ENCODE assay signal across 27 cellular contexts in the genomic region with DNA sequence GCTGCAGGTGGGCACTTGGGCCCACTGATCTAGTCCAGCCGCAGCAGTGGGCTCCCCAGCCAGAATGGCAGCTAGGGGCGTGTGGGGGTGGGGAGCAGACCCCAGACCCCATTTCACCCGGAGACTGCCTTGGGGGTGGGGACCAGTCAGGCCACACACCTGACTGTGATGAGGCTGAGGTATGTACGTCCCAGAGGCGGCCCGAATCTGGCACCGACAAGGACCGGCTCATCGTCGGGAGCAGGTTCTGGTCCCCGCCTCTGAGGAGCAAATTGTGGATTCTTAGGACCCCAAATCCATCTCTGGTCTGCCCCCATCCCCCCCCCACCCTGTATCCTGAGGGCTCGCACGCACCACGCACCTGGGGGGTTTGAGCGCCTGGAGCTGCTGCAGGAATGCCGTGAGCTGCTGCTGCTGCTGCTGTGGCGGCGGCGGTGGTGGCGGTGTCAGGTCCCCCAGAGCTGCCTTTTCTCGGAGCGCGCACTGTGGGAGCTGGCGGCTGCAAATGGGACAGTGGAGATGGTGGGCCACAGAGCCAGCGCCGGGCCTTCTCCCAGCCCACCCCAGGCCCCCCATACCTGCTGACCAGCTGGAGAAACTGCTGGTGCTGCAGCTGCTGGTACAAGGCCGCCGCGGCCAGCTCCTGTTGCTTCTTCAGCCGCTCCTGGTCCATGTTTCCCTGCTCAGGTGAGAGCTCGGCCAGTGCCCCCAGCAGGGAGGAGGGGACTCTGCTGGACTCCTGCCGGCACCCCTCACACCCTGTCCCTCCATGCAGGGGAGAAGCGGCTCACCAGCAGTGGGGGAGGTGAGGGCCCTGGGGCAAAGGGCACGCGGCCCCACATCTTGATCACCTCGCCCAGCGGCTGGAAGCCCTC. TPM values are rescaled to one million over a fixed set of nuclear protein-coding genes. Genes with fewer than 3 reads are reported as not detected.
DNase-seq lines count a peak whose midpoint lies in the region; ATAC-seq, FAIRE-seq and TF ChIP-seq lines count a peak whose summit lies in the region.
"Had no signal": no experiment of that assay in that cellular context is flagged by ENCODE, and none has a peak within 500 bp of the region (broad histone marks: within the 10 kb centered on the region; RNA-seq: fewer than 3 reads in every experiment).

No MANE protein-coding gene starts in this region.

- H3K9me2 ChIP-seq in SK-N-SH: no peaks in the 10 kb centered on the region

- no peak for TF ChIP-seq RAD21 in SK-N-SH (IDR thresholded peaks at IDR 0.05; ENCODE audit: low read length)
- no peak for TF ChIP-seq RAD21 in K562 (CRISPR knock-in tag; conservative IDR thresholded peaks at IDR 0.05 in 1 of 2, IDR thresholded peaks at IDR 0.05 in 1 of 2)

- H2AFZ ChIP-seq in SK-N-SH (ENCODE audit: low read depth) (no peak overlapping the region), K562 (ENCODE audit: low read depth, low read length) (no peak overlapping the region)
- H2AFZ ChIP-seq: GM23248 had no signal

- H3K9me1 ChIP-seq in K562 (ENCODE audit: control insufficient read depth, insufficient read depth, low read length): no peaks in the 10 kb centered on the region

- H4K20me1 ChIP-seq in SK-N-SH (ENCODE audit: insufficient read depth) (peaks cover 34% of the 10 kb centered on the region), K562 (replicated peaks; ENCODE audit: control insufficient read depth, insufficient read depth, low read length) (peaks cover 17% of the 10 kb centered on the region; the same call in 1 of the 2 replicates)

- H3K4me3 Mint-ChIP-seq in neural crest cell: peak overlapping the region; percentile 72
- H3K4me3 Mint-ChIP-seq in naive thymus-derived CD4-positive, alpha-beta T cell: no peak overlapping the region

- no peak overlapping the region for H3K4me2 ChIP-seq in SK-N-SH
- no peak overlapping the region for H3K4me2 ChIP-seq in K562 (ENCODE audit: insufficient read depth, low read length)
- H3K4me2 ChIP-seq: BLaER1 treated with 17β-estradiol and CSF1 and Interleukin-3, amounts not matched to agents 10 nM and 100 nM had no signal

- H3K36me3 Mint-ChIP-seq in neural crest cell (ENCODE audit: low read depth): peaks cover 3% of the 10 kb centered on the region
- peaks cover 0 to 10% (median 0%) of the 10 kb centered on the region in 5 donors for H3K36me3 Mint-ChIP-seq in naive thymus-derived CD4-positive, alpha-beta T cell

- TF ChIP-seq EP300 in SK-N-SH (IDR thresholded peaks at IDR 0.05; ENCODE audit: borderline replicate concordance in 1 of 2, low read depth in 1 of 2, low read length in 1 of 2) (no peak), K562 (IDR thresholded peaks at IDR 0.05; ENCODE audit: low read length) (no peak)

- no peak overlapping the region for H3K9ac ChIP-seq in SK-N-SH
- 0 out of 4 replicates have a peak overlapping the region, but pooled peaks of 1 of the 2 experiments have one; percentile 15 for H3K9ac ChIP-seq in K562 (ENCODE audit: insufficient read depth in 1 of 2, low read depth in 2 of 2, low read length in 2 of 2)
- H3K9ac ChIP-seq: BLaER1 treated with 17β-estradiol and CSF1 and Interleukin-3, amounts not matched to agents 10 nM and 100 nM; GM23248 had no signal

- H3K79me2 ChIP-seq in SK-N-SH (ENCODE audit: insufficient read depth) (peaks cover 12% of the 10 kb centered on the region), K562 (ENCODE audit: control insufficient read depth, insufficient read depth, low read length) (peaks cover 8% of the 10 kb centered on the region)

- H3K36me3 ChIP-seq in SK-N-SH (replicated peaks in 1 of 2; ENCODE audit: control insufficient read depth in 1 of 2, insufficient read depth in 2 of 2, low read length in 1 of 2): peaks cover 30 to 99% of the 10 kb centered on the region in 2 experiments
- peaks cover 100% of the 10 kb centered on the region; the same call in 2 of the 3 replicates for H3K36me3 ChIP-seq in K562 (ENCODE audit: control insufficient read depth, insufficient read depth, low read length)
- peaks cover 0 to 98% (median 11%) of the 10 kb centered on the region in 3 experiments for H3K36me3 ChIP-seq in naive thymus-derived CD4-positive, alpha-beta T cell (ENCODE audit: control insufficient read depth in 2 of 3, insufficient read depth in 3 of 3, low read length in 3 of 3)

- no peaks in the 10 kb centered on the region for H3K27me3 ChIP-seq in SK-N-SH (ENCODE audit: insufficient read depth)
- no peaks in the 10 kb centered on the region for H3K27me3 ChIP-seq in K562 (ENCODE audit: control insufficient read depth in 2 of 2, insufficient read depth in 2 of 2, low read length in 2 of 2)
- no peaks in the 10 kb centered on the region for H3K27me3 ChIP-seq in naive thymus-derived CD4-positive, alpha-beta T cell (ENCODE audit: control insufficient read depth in 2 of 2, insufficient read depth in 2 of 2, low read length in 2 of 2)
- H3K27me3 ChIP-seq: BLaER1 treated with 17β-estradiol and CSF1 and Interleukin-3, amounts not matched to agents 10 nM and 100 nM had no signal

- intact Hi-C loops in K562 (cut with micrococcal nuclease): no loop called here
- intact Hi-C loops in naive thymus-derived CD4-positive, alpha-beta T cell (cut with micrococcal nuclease): no loop called here

- H3K27me3 Mint-ChIP-seq in neural crest cell (ENCODE audit: low read depth): no peaks in the 10 kb centered on the region
- H3K27me3 Mint-ChIP-seq in naive thymus-derived CD4-positive, alpha-beta T cell: no peaks in the 10 kb centered on the region
- H3K27me3 Mint-ChIP-seq: CD4-positive, alpha-beta memory T cell had no signal

- CTCF ChIA-PET in SK-N-SH (lab: Yijun Ruan, JAX): interaction anchor here (0.9 to 10.5 kb wide), 9 partner anchors 9 to 169 kb away, joined by 3 to 227 read pairs (median 5); a partner anchor contains a TSS
- CTCF ChIA-PET in K562 (lab: Yijun Ruan, JAX; ENCODE audit: low intra/inter-chr PET ratio): no interaction called here
- CTCF ChIA-PET in naive thymus-derived CD4-positive, alpha-beta T cell (lab: Charles Lee): interaction anchor here (0.6 to 1.4 kb wide), 2 partner anchors 7 to 12 kb away, joined by 4 to 9 read pairs; no protein-coding TSS in a partner anchor

- DNase-seq in SK-N-SH (peak; percentile 44), K562 (ENCODE audit: extremely low read depth in 1 of 4, low spot score in 3 of 4) (peak in 1 of 4 experiments; percentile 12), neural crest cell (ENCODE audit: low read depth, low spot score) (no peak)
- no peak for DNase-seq in activated CD4-positive, CD25-positive, alpha-beta regulatory T cell (lab: John Stamatoyannopoulos, UW)
- DNase-seq in naive thymus-derived CD4-positive, alpha-beta T cell: no peak
- no peak for DNase-seq in stimulated activated naive CD4-positive, alpha-beta T cell treated with Interleukin-2 at 50 U/mL for 16 hours (lab: John Stamatoyannopoulos, UW)
- DNase-seq: ACHN; Caco-2; CD4-positive, alpha-beta memory T cell; DMS 273 treated with DMSO at 0.1 percent for 48 hours; DMS79 treated with DMSO at 0.1 percent for 48 hours; GM23248; HCEC 1CT; IMR-90; NCI-H1105; NCI-H146; NCI-H2029; NCI-H226; NCI-H510A treated with DMSO at 0.1 percent for 48 hours; NCI-H748 treated with DMSO at 0.1 percent for 48 hours; NK-92 treated with Interleukin-12 subunit alpha and Interleukin-12 subunit beta, amount 100 ng/mL, for 24 hours had no signal

- peaks cover 5% of the 10 kb centered on the region for H3K4me1 Mint-ChIP-seq in neural crest cell
- peaks cover 13 to 38% (median 23%) of the 10 kb centered on the region in 7 donors for H3K4me1 Mint-ChIP-seq in naive thymus-derived CD4-positive, alpha-beta T cell

- ATAC-seq in SK-N-SH treated with all-trans-retinoic acid at 6 μM for 48 hours (no peak), K562 (no peak), GM18909 (IDR thresholded peaks at IDR 0.05; ENCODE audit: poor library complexity, unreplicated experiment) (no peak)
- ATAC-seq in naive thymus-derived CD4-positive, alpha-beta T cell: no peak
- ATAC-seq: Panc1 had no signal

- in situ Hi-C loops in K562 (cut with MboI): no loop called here

- FAIRE-seq in K562 (lab: Jason Lieb, UNC): no peak
- FAIRE-seq: HTR-8/SVneo had no signal

- peaks cover 37% of the 10 kb centered on the region for H3F3A ChIP-seq in SK-N-SH (replicated peaks; ENCODE audit: insufficient read depth)

- no peak overlapping the region for H3K27ac Mint-ChIP-seq in neural crest cell (ENCODE audit: unreplicated experiment)
- H3K27ac Mint-ChIP-seq in naive thymus-derived CD4-positive, alpha-beta T cell: peak overlapping the region in 2 of 9 donors; percentile 43 to 61

- H3K27ac ChIP-seq in SK-N-SH (ENCODE audit: low read depth in 2 of 2, low read length in 1 of 2) (no peak overlapping the region), K562 (ENCODE audit: extremely low read depth, low read depth, low read length) (no peak overlapping the region)
- H3K27ac ChIP-seq in naive thymus-derived CD4-positive, alpha-beta T cell (ENCODE audit: low read depth, low read length): no peak overlapping the region
- H3K27ac ChIP-seq: 22Rv1; BLaER1 treated with 17β-estradiol and CSF1 and Interleukin-3, amounts not matched to agents 10 nM and 100 nM; GM23248 had no signal

- H3K9me3 ChIP-seq in SK-N-SH (no peaks in the 10 kb centered on the region), K562 (replicated peaks; ENCODE audit: control insufficient read depth, insufficient read depth, low read depth, low read length) (no peaks in the 10 kb centered on the region)
- no peaks in the 10 kb centered on the region for H3K9me3 ChIP-seq in naive thymus-derived CD4-positive, alpha-beta T cell (ENCODE audit: control insufficient read depth in 2 of 3, low read length in 3 of 3)
- H3K9me3 ChIP-seq: BLaER1 treated with 17β-estradiol and CSF1 and Interleukin-3, amounts not matched to agents 10 nM and 100 nM; Caco-2 had no signal

- H3K4me3 ChIP-seq in SK-N-SH (ENCODE audit: low read depth in 2 of 2, low read length in 1 of 2) (no peak overlapping the region), K562 (no peak overlapping the region)
- no peak overlapping the region for H3K4me3 ChIP-seq in naive thymus-derived CD4-positive, alpha-beta T cell (ENCODE audit: low read length)
- H3K4me3 ChIP-seq: BLaER1 treated with 17β-estradiol and CSF1 and Interleukin-3, amounts not matched to agents 10 nM and 100 nM; GM23248 had no signal

- H3K4me1 ChIP-seq in SK-N-SH (ENCODE audit: control insufficient read depth in 1 of 2, insufficient read depth in 2 of 2, low read depth in 1 of 2, low read length in 1 of 2) (peaks cover 0 to 12% of the 10 kb centered on the region in 2 experiments; a peak in 1 of 4 replicates), K562 (replicated peaks in 1 of 2; ENCODE audit: control insufficient read depth in 2 of 2, insufficient read depth in 2 of 2, low read length in 2 of 2) (peaks cover 4 to 80% of the 10 kb centered on the region in 2 experiments; a peak in 4 of 5 replicates)
- peaks cover 0 to 22% of the 10 kb centered on the region in 2 donors for H3K4me1 ChIP-seq in naive thymus-derived CD4-positive, alpha-beta T cell (ENCODE audit: control insufficient read depth in 2 of 2, insufficient read depth in 2 of 2, low read length in 2 of 2)
- H3K4me1 ChIP-seq: Caco-2 had no signal

- H3K9me3 Mint-ChIP-seq in neural crest cell: no peaks in the 10 kb centered on the region
- peaks cover 0 to 1% (median 0%) of the 10 kb centered on the region in 11 donors for H3K9me3 Mint-ChIP-seq in naive thymus-derived CD4-positive, alpha-beta T cell
- H3K9me3 Mint-ChIP-seq: CD4-positive, alpha-beta memory T cell had no signal

- 96% methylated on average over 29 of the region's 37 CpGs for WGBS in SK-N-SH (ENCODE audit: low lambda C conversion rate)
- 96% methylated on average over 36 of the region's 37 CpGs for WGBS in K562 (ENCODE audit: insufficient coverage, low coverage, missing lambda C conversion rate)

- TF ChIP-seq CTCF in SK-N-SH (IDR thresholded peaks at IDR 0.05): no peak
- no peak for TF ChIP-seq CTCF in K562 (IDR thresholded peaks at IDR 0.05 in 2 of 3, conservative IDR thresholded peaks at IDR 0.05 in 1 of 3; ENCODE audit: insufficient read depth in 2 of 3, low read depth in 1 of 3, low read length in 3 of 3)
- no peak for TF ChIP-seq CTCF in neural crest cell (conservative IDR thresholded peaks at IDR 0.05)

- TF ChIP-seq POLR2A in K562 (conservative IDR thresholded peaks at IDR 0.05): no peak

- BruUV-seq in K562 (replicated peaks; lab: Mats Ljungman, UMichigan): no TSS peak

- POLR2A ChIA-PET in SK-N-SH (lab: Yijun Ruan, JAX): interaction anchor here (0.7 to 1.8 kb wide), 4 partner anchors 9 to 105 kb away, joined by 3 to 9 read pairs (median 4); no protein-coding TSS in a partner anchor
- POLR2A ChIA-PET in K562 (lab: Yijun Ruan, JAX): interaction anchor here (0.6 to 1.9 kb wide), 7 partner anchors 9 to 316 kb away, joined by 3 to 11 read pairs (median 3); no protein-coding TSS in a partner anchor
- POLR2A ChIA-PET in naive thymus-derived CD4-positive, alpha-beta T cell (lab: Charles Lee): interaction anchor here (1.0 to 5.5 kb wide), 4 partner anchors 8 to 102 kb away, joined by 3 to 37 read pairs (median 7); a partner anchor contains a TSS

RNA-seq across cellular contexts. Expression of a gene that starts 10.2 kb away (rescaled TPM):
- polyA plus RNA-seq in SK-N-SH (2012; rRNA removed) (17.4 and 19.4 TPM in 2 replicates), K562 (2011; rRNA removed) (9.7 and 12.7 TPM in 2 replicates), K562 (2014; fragmentation: Illumina TruSeq; extraction: Trizol) (16.8 and 24.3 TPM in 2 replicates), K562 (2014; fragmentation: Nextera tagmentation; extraction: Ambion mirVana) (1 to 10 TPM in 1 of 2 experiments, under 1 TPM in 1; 0.56 to 1.6 TPM), K562 (2014; rRNA removed) (39.5 and 59.2 TPM in 2 replicates)
- 3.3 and 5.9 TPM in 2 replicates for polyA plus RNA-seq in SK-N-SH (2012; cell fraction: cytosol; rRNA removed)
- polyA plus RNA-seq in SK-N-SH (2012; cell fraction: nucleus; rRNA removed): 99.4 and 118 TPM in 2 replicates
- 84.5 and 200 TPM in 2 replicates for total RNA-seq in K562 (2011; cell fraction: chromatin; rRNA removed; ENCODE audit: low replicate concordance)
- total RNA-seq in K562 (2011; cell fraction: nucleolus; rRNA removed): 145 and 152 TPM in 2 replicates
- total RNA-seq in K562 (2011; cell fraction: nucleoplasm; rRNA removed): 94.7 and 102 TPM in 2 replicates
- total RNA-seq in K562 (2014; rRNA removed) (30.6 and 33.6 TPM in 2 replicates), K562 (2014; rRNA removed; fragmentation: Illumina TruSeq; extraction: Trizol) (7.7 and 8.0 TPM in 2 replicates), K562 (2015; rRNA removed; fragmentation: Illumina TruSeq; extraction: Trizol) (20.0 and 21.0 TPM in 2 replicates), K562 (2021) (57.8 and 76.2 TPM in 2 replicates), neural crest cell (71.8 and 82.9 TPM in 2 replicates)
- polyA plus RNA-seq in K562 (2011; cell fraction: cytosol; rRNA removed): 7.7 and 14.4 TPM in 2 replicates
- 110 and 242 TPM in 2 replicates for polyA plus RNA-seq in K562 (2011; cell fraction: nucleus; rRNA removed)
- polyA plus RNA-seq in K562 (2012): 26.8 and 38.9 TPM in 2 replicates
- 3.1 and 4.1 TPM in 2 replicates for polyA minus RNA-seq in K562 (2011; rRNA and poly(A)+ RNA removed)
- polyA minus RNA-seq in K562 (2011; cell fraction: cytosol; rRNA and poly(A)+ RNA removed): 11.6 and 11.9 TPM in 2 replicates
- 40.9 and 52.5 TPM in 2 replicates for polyA minus RNA-seq in K562 (2011; cell fraction: nucleus; rRNA and poly(A)+ RNA removed)
- 100 to 1,000 TPM in 2 of 5 experiments, 10 to 100 TPM in 3; 48.3 to 125 (median 91.4) TPM for total RNA-seq in naive thymus-derived CD4-positive, alpha-beta T cell
- 1 to 10 TPM; 1.4 to 2.9 TPM for polyA plus RNA-seq in naive thymus-derived CD4-positive, alpha-beta T cell

RNA-seq across cellular contexts. Expression of a gene that starts 10.4 kb away (rescaled TPM):
- polyA plus RNA-seq in SK-N-SH (2012; rRNA removed) (276 and 398 TPM in 2 replicates), K562 (2011; rRNA removed) (83.8 and 104 TPM in 2 replicates), K562 (2014; fragmentation: Illumina TruSeq; extraction: Trizol) (212 and 251 TPM in 2 replicates), K562 (2014; fragmentation: Nextera tagmentation; extraction: Ambion mirVana) (1 to 10 TPM in 1 of 2 experiments, under 1 TPM in 1; 0.65 to 5.2 TPM), K562 (2014; rRNA removed) (189 and 193 TPM in 2 replicates)
- polyA plus RNA-seq in SK-N-SH (2012; cell fraction: cytosol; rRNA removed): 195 and 393 TPM in 2 replicates
- polyA plus RNA-seq in SK-N-SH (2012; cell fraction: nucleus; rRNA removed): 231 and 304 TPM in 2 replicates
- 52.2 and 165 TPM in 2 replicates for total RNA-seq in K562 (2011; cell fraction: chromatin; rRNA removed; ENCODE audit: low replicate concordance)
- 119 and 144 TPM in 2 replicates for total RNA-seq in K562 (2011; cell fraction: nucleolus; rRNA removed)
- total RNA-seq in K562 (2011; cell fraction: nucleoplasm; rRNA removed): 70.5 and 76.0 TPM in 2 replicates
- total RNA-seq in K562 (2014; rRNA removed) (125 and 171 TPM in 2 replicates), K562 (2014; rRNA removed; fragmentation: Illumina TruSeq; extraction: Trizol) (25.4 and 37.1 TPM in 2 replicates), K562 (2015; rRNA removed; fragmentation: Illumina TruSeq; extraction: Trizol) (74.1 and 78.5 TPM in 2 replicates), K562 (2021) (320 and 323 TPM in 2 replicates), neural crest cell (215 and 229 TPM in 2 replicates)
- 142 and 275 TPM in 2 replicates for polyA plus RNA-seq in K562 (2011; cell fraction: cytosol; rRNA removed)
- polyA plus RNA-seq in K562 (2011; cell fraction: nucleus; rRNA removed): 125 and 179 TPM in 2 replicates
- 243 and 314 TPM in 2 replicates for polyA plus RNA-seq in K562 (2012)
- 21.4 and 50.9 TPM in 2 replicates for polyA minus RNA-seq in K562 (2011; rRNA and poly(A)+ RNA removed)
- polyA minus RNA-seq in K562 (2011; cell fraction: cytosol; rRNA and poly(A)+ RNA removed): 89.4 and 98.0 TPM in 2 replicates
- 23.0 and 27.4 TPM in 2 replicates for polyA minus RNA-seq in K562 (2011; cell fraction: nucleus; rRNA and poly(A)+ RNA removed)
- total RNA-seq in naive thymus-derived CD4-positive, alpha-beta T cell: 100 to 1,000 TPM in 4 of 5 experiments, 10 to 100 TPM in 1; 98.2 to 215 (median 132) TPM
- polyA plus RNA-seq in naive thymus-derived CD4-positive, alpha-beta T cell: 10 to 100 TPM; 35.8 to 53.2 TPM

RNA-seq across cellular contexts. Expression of a gene that starts 22.0 kb away (rescaled TPM):
- 63.8 and 81.8 TPM in 2 replicates for polyA plus RNA-seq in SK-N-SH (2012; rRNA removed)
- polyA plus RNA-seq in SK-N-SH (2012; cell fraction: cytosol; rRNA removed): 46.0 and 60.0 TPM in 2 replicates
- polyA plus RNA-seq in SK-N-SH (2012; cell fraction: nucleus; rRNA removed): 30.7 and 40.4 TPM in 2 replicates
- 7.9 and 28.1 TPM in 2 replicates for total RNA-seq in K562 (2011; cell fraction: chromatin; rRNA removed; ENCODE audit: low replicate concordance)
- total RNA-seq in K562 (2011; cell fraction: nucleolus; rRNA removed): 39.7 and 46.0 TPM in 2 replicates
- total RNA-seq in K562 (2011; cell fraction: nucleoplasm; rRNA removed): 24.5 and 27.6 TPM in 2 replicates
- 150 and 214 TPM in 2 replicates for total RNA-seq in K562 (2014; rRNA removed)
- total RNA-seq in K562 (2014; rRNA removed; fragmentation: Illumina TruSeq; extraction: Trizol): 46.7 and 49.9 TPM in 2 replicates
- total RNA-seq in K562 (2015; rRNA removed; fragmentation: Illumina TruSeq; extraction: Trizol): 115 TPM in 2 replicates
- 109 TPM in 2 replicates for total RNA-seq in K562 (2021)
- 43.3 and 68.9 TPM in 2 replicates for polyA plus RNA-seq in K562 (2011; rRNA removed)
- polyA plus RNA-seq in K562 (2011; cell fraction: cytosol; rRNA removed): 72.5 and 209 TPM in 2 replicates
- polyA plus RNA-seq in K562 (2011; cell fraction: nucleus; rRNA removed): 33.6 and 51.3 TPM in 2 replicates
- polyA plus RNA-seq in K562 (2012): 73.1 and 110 TPM in 2 replicates
- polyA plus RNA-seq in K562 (2014; fragmentation: Illumina TruSeq; extraction: Trizol): 46.0 and 87.4 TPM in 2 replicates
- 10 to 100 TPM; 11.5 to 27.1 TPM for polyA plus RNA-seq in K562 (2014; fragmentation: Nextera tagmentation; extraction: Ambion mirVana)
- polyA plus RNA-seq in K562 (2014; rRNA removed): 163 and 191 TPM in 2 replicates
- 7.4 and 14.3 TPM in 2 replicates for polyA minus RNA-seq in K562 (2011; rRNA and poly(A)+ RNA removed)
- 17.0 and 39.1 TPM in 2 replicates for polyA minus RNA-seq in K562 (2011; cell fraction: cytosol; rRNA and poly(A)+ RNA removed)
- 11.8 and 12.6 TPM in 2 replicates for polyA minus RNA-seq in K562 (2011; cell fraction: nucleus; rRNA and poly(A)+ RNA removed)
- 64.1 and 67.9 TPM in 2 replicates for total RNA-seq in neural crest cell
- total RNA-seq in naive thymus-derived CD4-positive, alpha-beta T cell: 10 to 100 TPM in 4 of 5 experiments, 1 to 10 TPM in 1; 8.9 to 38.2 (median 15.0) TPM
- 10 to 100 TPM; 37.3 to 56.4 TPM for polyA plus RNA-seq in naive thymus-derived CD4-positive, alpha-beta T cell

RNA-seq across cellular contexts. Expression of a gene that starts 27.6 kb away (rescaled TPM):
- polyA plus RNA-seq in SK-N-SH (2012; rRNA removed) (0.67 and 0.93 TPM in 2 replicates), K562 (2011; rRNA removed) (not detected in 2 replicates), K562 (2014; fragmentation: Illumina TruSeq; extraction: Trizol) (not detected in 2 replicates), K562 (2014; fragmentation: Nextera tagmentation; extraction: Ambion mirVana) (not detected), K562 (2014; rRNA removed) (not detected in 2 replicates)
- 1.2 and 2.0 TPM in 2 replicates for polyA plus RNA-seq in SK-N-SH (2012; cell fraction: cytosol; rRNA removed)
- polyA plus RNA-seq in SK-N-SH (2012; cell fraction: nucleus; rRNA removed): 1.3 and 2.2 TPM in 2 replicates
- total RNA-seq in K562 (2011; cell fraction: chromatin; rRNA removed; ENCODE audit: low replicate concordance): not detected in 2 replicates
- not detected in 2 replicates for total RNA-seq in K562 (2011; cell fraction: nucleolus; rRNA removed)
- not detected in 2 replicates for total RNA-seq in K562 (2011; cell fraction: nucleoplasm; rRNA removed)
- total RNA-seq in K562 (2014; rRNA removed) (not detected in 2 replicates), K562 (2014; rRNA removed; fragmentation: Illumina TruSeq; extraction: Trizol) (not detected in 2 replicates), K562 (2015; rRNA removed; fragmentation: Illumina TruSeq; extraction: Trizol) (not detected in 2 replicates), K562 (2021) (not detected in 2 replicates), neural crest cell (2.4 and 3.1 TPM in 2 replicates)
- polyA plus RNA-seq in K562 (2011; cell fraction: cytosol; rRNA removed): not detected in 2 replicates
- not detected in 2 replicates for polyA plus RNA-seq in K562 (2011; cell fraction: nucleus; rRNA removed)
- not detected in 2 replicates for polyA plus RNA-seq in K562 (2012)
- not detected in 2 replicates for polyA minus RNA-seq in K562 (2011; rRNA and poly(A)+ RNA removed)
- polyA minus RNA-seq in K562 (2011; cell fraction: cytosol; rRNA and poly(A)+ RNA removed): not detected in 2 replicates
- not detected in 2 replicates for polyA minus RNA-seq in K562 (2011; cell fraction: nucleus; rRNA and poly(A)+ RNA removed)
- total RNA-seq in naive thymus-derived CD4-positive, alpha-beta T cell: not detected
- polyA plus RNA-seq in naive thymus-derived CD4-positive, alpha-beta T cell: not detected
- total RNA-seq: Caco-2; CD4-positive, alpha-beta memory T cell; GM23248; IMR-90 had no signal
- polyA plus RNA-seq: CD4-positive, alpha-beta memory T cell; GM23248; IMR-90 had no signal

RNA-seq across cellular contexts. Expression of a gene that starts 36.4 kb away (rescaled TPM):
- polyA plus RNA-seq in SK-N-SH (2012; rRNA removed): not detected in 2 replicates
- 0.03 TPM in 1 of 2 replicates, not detected in the other for polyA plus RNA-seq in SK-N-SH (2012; cell fraction: cytosol; rRNA removed)
- 0.18 and 0.32 TPM in 2 replicates for polyA plus RNA-seq in SK-N-SH (2012; cell fraction: nucleus; rRNA removed)
- total RNA-seq in K562 (2011; cell fraction: chromatin; rRNA removed; ENCODE audit: low replicate concordance): 0.60 TPM in 1 of 2 replicates, not detected in the other
- 0.26 and 0.33 TPM in 2 replicates for total RNA-seq in K562 (2011; cell fraction: nucleolus; rRNA removed)
- total RNA-seq in K562 (2011; cell fraction: nucleoplasm; rRNA removed): not detected in 2 replicates
- 0.20 TPM in 1 of 2 replicates, not detected in the other for total RNA-seq in K562 (2014; rRNA removed)
- not detected in 2 replicates for total RNA-seq in K562 (2014; rRNA removed; fragmentation: Illumina TruSeq; extraction: Trizol)
- not detected in 2 replicates for total RNA-seq in K562 (2015; rRNA removed; fragmentation: Illumina TruSeq; extraction: Trizol)
- not detected in 2 replicates for total RNA-seq in K562 (2021)
- 0.07 and 0.20 TPM in 2 replicates for polyA plus RNA-seq in K562 (2011; rRNA removed)
- polyA plus RNA-seq in K562 (2011; cell fraction: cytosol; rRNA removed): 0.12 and 0.15 TPM in 2 replicates
- 0.29 and 0.53 TPM in 2 replicates for polyA plus RNA-seq in K562 (2011; cell fraction: nucleus; rRNA removed)
- polyA plus RNA-seq in K562 (2012): 0.10 TPM in 1 of 2 replicates, not detected in the other
- not detected in 2 replicates for polyA plus RNA-seq in K562 (2014; fragmentation: Illumina TruSeq; extraction: Trizol)
- under 1 TPM in 1 of 2 experiments, not detected in 1; 0.06 TPM for polyA plus RNA-seq in K562 (2014; fragmentation: Nextera tagmentation; extraction: Ambion mirVana)
- polyA plus RNA-seq in K562 (2014; rRNA removed): 0.41 TPM in 1 of 2 replicates, not detected in the other
- polyA minus RNA-seq in K562 (2011; rRNA and poly(A)+ RNA removed): not detected in 2 replicates
- polyA minus RNA-seq in K562 (2011; cell fraction: cytosol; rRNA and poly(A)+ RNA removed): not detected in 2 replicates
- not detected in 2 replicates for polyA minus RNA-seq in K562 (2011; cell fraction: nucleus; rRNA and poly(A)+ RNA removed)
- total RNA-seq in neural crest cell: 0.23 and 0.30 TPM in 2 replicates
- not detected for total RNA-seq in naive thymus-derived CD4-positive, alpha-beta T cell
- polyA plus RNA-seq in naive thymus-derived CD4-positive, alpha-beta T cell: not detected
- total RNA-seq: CD4-positive, alpha-beta memory T cell; GM23248; IMR-90 had no signal
- polyA plus RNA-seq: CD4-positive, alpha-beta memory T cell; GM23248; IMR-90 had no signal
